ENCODE assay signal across 8 cellular contexts in the genomic region with DNA sequence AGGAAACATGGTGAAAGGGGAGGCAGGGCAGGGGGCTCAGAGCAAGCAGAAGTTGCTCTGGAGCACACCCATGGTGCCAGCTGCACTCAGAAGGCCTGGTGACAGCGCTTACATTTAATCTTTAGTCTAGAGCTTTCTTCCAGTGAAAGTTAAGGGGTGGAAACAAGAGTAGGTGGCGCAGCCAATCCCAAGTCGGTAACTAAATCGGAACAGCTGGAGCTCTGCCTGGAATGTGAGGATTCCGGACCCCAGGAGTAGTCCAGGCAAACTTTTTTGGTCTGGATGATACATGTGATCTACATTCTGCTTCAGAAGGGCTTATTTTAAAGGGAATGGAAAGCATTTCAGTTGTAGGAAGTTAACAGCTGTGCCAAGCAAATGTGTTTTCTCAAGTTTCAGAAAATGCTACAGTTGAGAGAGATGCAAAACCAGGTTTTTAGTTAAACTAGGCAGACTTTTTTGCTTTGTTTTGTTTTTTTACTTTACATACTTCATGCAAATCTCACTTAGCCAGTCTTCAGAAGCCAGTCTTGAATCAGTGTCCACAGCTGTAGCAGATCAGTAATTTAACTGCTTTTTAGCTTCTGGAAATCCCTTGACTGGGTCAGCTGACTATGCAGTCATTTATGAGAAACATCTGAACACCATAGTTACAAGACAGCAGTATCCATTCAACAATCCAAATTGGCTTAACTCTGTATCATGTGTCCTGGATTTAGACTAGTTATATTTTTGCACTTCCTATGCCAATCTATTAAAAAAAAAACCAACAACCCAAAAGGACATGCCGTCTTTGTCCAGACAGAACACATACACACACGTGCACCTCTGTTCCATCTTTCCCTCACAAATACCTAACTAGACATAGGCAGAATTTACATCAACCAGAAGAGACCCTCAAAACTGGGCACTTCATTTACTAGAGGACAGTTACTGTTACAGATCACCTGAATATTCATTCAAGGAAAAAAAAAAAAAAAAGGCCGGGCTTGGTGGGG.
A peak's percentile ranks its signal among the peaks of the same experiment; 100 is the strongest.
DNase-seq lines count a peak whose midpoint lies in the region; ATAC-seq and TF ChIP-seq lines count a peak whose summit lies in the region.

No MANE protein-coding gene starts in this region.

- peaks cover 3% of the 10 kb centered on the region; the same call in 1 of the 2 replicates for H3K4me1 ChIP-seq in iPS DF 6.9 (ENCODE audit: control insufficient read depth, insufficient read depth, low read length)

- no peaks in the 10 kb centered on the region for H3K27me3 ChIP-seq in iPS DF 6.9 (ENCODE audit: control insufficient read depth, insufficient read depth, low read length)

- peak; percentile 96 for DNase-seq in astrocyte of the cerebellum (ENCODE audit: low read depth)
- peak; percentile 85 for DNase-seq in iPS DF 6.9 (ENCODE audit: low read depth, low spot score)
- DNase-seq in skeletal muscle cell (ENCODE audit: low read depth), result peak; percentile 87
- DNase-seq in cerebellar nuclear complex (lab: John Stamatoyannopoulos, UW), result no peak
- no peak for DNase-seq in HuH-7.5 (ENCODE audit: low spot score)
- DNase-seq in GF-D8 (lab: John Stamatoyannopoulos, UW), result no peak

- no peak overlapping the region for H3K27ac ChIP-seq in iPS DF 6.9 (ENCODE audit: low read length)

- WGBS in iPS DF 6.9 (ENCODE audit: insufficient coverage, insufficient read length), result no CpG with 5 or more reads among the region's 8 CpGs

- H3K4me3 ChIP-seq in astrocyte of the cerebellum (ENCODE audit: low read depth, low read length) (peak overlapping the region; percentile 38), iPS DF 6.9 (ENCODE audit: low read length) (no peak overlapping the region), skeletal muscle cell (ENCODE audit: low read depth, low read length) (peak overlapping the region; percentile 38)

- in situ Hi-C loops in astrocyte of the cerebellum (cut with HindIII; ENCODE audit: low sequenced_read_pairs), result no loop called here

- no peaks in the 10 kb centered on the region for H3K36me3 ChIP-seq in iPS DF 6.9 (ENCODE audit: control insufficient read depth, insufficient read depth, low read length)

- H3K9me3 ChIP-seq in iPS DF 6.9 (ENCODE audit: control insufficient read depth, insufficient read depth, low read length), result no peaks in the 10 kb centered on the region

- no peak for TF ChIP-seq CTCF in astrocyte of the cerebellum (IDR thresholded peaks at IDR 0.05; ENCODE audit: low read depth, low read length, missing control alignments)

- peak; percentile 64 for ATAC-seq in GM18870 (IDR thresholded peaks at IDR 0.05; ENCODE audit: unreplicated experiment)
- ATAC-seq in HG03066 (IDR thresholded peaks at IDR 0.05; ENCODE audit: low read depth, unreplicated experiment), result peak; percentile 70

Comparison
In these comparisons a context has a peak if more than half of its experiments do, and no peak if none do; other contexts are left out.
1. DNase-seq: peak in astrocyte of the cerebellum (single experiment), iPS DF 6.9 (single experiment) and skeletal muscle cell (single experiment); none in cerebellar nuclear complex (0 of 2), HuH-7.5 (single experiment) and GF-D8 (single experiment).